ENCODE assay signal across 18 cellular contexts in the genomic region with DNA sequence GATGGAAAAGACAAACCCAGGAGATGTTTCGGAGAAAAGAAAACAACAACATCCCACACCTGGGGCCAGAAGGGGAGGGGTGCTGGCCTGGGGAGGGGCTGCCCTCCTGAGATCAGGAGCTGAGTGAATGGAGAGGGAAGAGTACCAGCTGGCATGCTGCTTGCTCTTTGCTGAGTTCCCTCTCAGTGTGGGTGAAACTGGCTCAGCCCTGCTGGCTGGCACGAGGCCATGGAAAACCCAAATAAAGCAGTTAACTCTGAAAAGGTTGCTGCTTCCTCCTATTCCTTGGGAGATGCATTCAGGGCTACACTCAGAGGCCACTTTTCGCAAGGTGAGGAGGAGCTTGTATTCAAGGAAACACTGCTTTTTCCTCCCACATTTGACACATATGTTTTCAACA. TPM values are rescaled to one million over a fixed set of nuclear protein-coding genes. Genes with fewer than 3 reads are reported as not detected.
DNase-seq lines count a peak whose midpoint lies in the region; ATAC-seq and TF ChIP-seq lines count a peak whose summit lies in the region.
"Had no signal": no experiment of that assay in that cellular context is flagged by ENCODE, and none has a peak within 500 bp of the region (broad histone marks: within the 10 kb centered on the region; RNA-seq: fewer than 3 reads in every experiment).

No MANE protein-coding gene starts in this region.

- H3K9ac ChIP-seq in mammary epithelial cell (ENCODE audit: insufficient read depth, low read length), result no peak overlapping the region
- no peak overlapping the region for H3K9ac ChIP-seq in H9 (ENCODE audit: extremely low read depth, insufficient read length, low read length)

- H2BK20ac ChIP-seq in H9 (ENCODE audit: low read depth, low read length, poor library complexity, severe bottlenecking), result no peak overlapping the region

- H2BK5ac ChIP-seq in H9 (ENCODE audit: insufficient read length, low read length), result no peak overlapping the region

- no peak overlapping the region for H3K56ac ChIP-seq in H9 (ENCODE audit: insufficient read length, low read depth, low read length)

- H3K23me2 ChIP-seq in H9 (ENCODE audit: insufficient read length, low read depth, low read length, poor library complexity, severe bottlenecking), result no peaks in the 10 kb centered on the region

- H3K4me3 Mint-ChIP-seq in activated CD4-positive, alpha-beta memory T cell treated with anti-CD3 and anti-CD28 coated beads for 36 hours, result no peak overlapping the region
- H3K4me3 Mint-ChIP-seq in effector memory CD8-positive, alpha-beta T cell, result no peak overlapping the region
- H3K4me3 Mint-ChIP-seq in H9, result no peak overlapping the region
- H3K4me3 Mint-ChIP-seq: activated T-cell treated with anti-CD3 and anti-CD28 coated beads, Interleukin-2, amount 50 U/mL, for 24 hours had no signal

- intact Hi-C loops in breast epithelium (cut with DNase I; ENCODE audit: low total_unique reads), result no loop called here
- intact Hi-C loops in mammary epithelial cell (cut with micrococcal nuclease), result no loop called here
- intact Hi-C loops in heart left ventricle (cut with DNase I), result no loop called here
- intact Hi-C loops in activated CD4-positive, alpha-beta memory T cell treated with anti-CD3 and anti-CD28 coated beads for 36 hours (cut with micrococcal nuclease), result no loop called here

- H2AFZ ChIP-seq in mammary epithelial cell (ENCODE audit: low read depth, low read length), result no peak overlapping the region
- H2AFZ ChIP-seq in H9 (ENCODE audit: low read length), result no peak overlapping the region

- POLR2A ChIA-PET in activated CD4-positive, alpha-beta memory T cell treated with anti-CD3 and anti-CD28 coated beads for 36 hours (lab: Charles Lee), result no interaction called here

- H3K18ac ChIP-seq in H9 (ENCODE audit: insufficient read length, low read depth, low read length), result no peak overlapping the region

- H3K4ac ChIP-seq in H9 (ENCODE audit: low read depth, low read length), result no peak overlapping the region

- in situ Hi-C loops in mammary epithelial cell (cut with MboI; ENCODE audit: low sequenced_read_pairs in 2 of 2), result no loop called here

- H3K27ac ChIP-seq in breast epithelium, result no peak overlapping the region
- no peak overlapping the region for H3K27ac ChIP-seq in mammary epithelial cell (ENCODE audit: insufficient read depth, low read depth, low read length)
- H3K27ac ChIP-seq in heart left ventricle, result no peak overlapping the region
- H3K27ac ChIP-seq in H9 (ENCODE audit: insufficient read length, low read depth, low read length), result no peak overlapping the region
- H3K27ac ChIP-seq: tibial nerve had no signal

- H3K79me1 ChIP-seq in H9 (ENCODE audit: insufficient read depth, low read depth, low read length, poor library complexity, severe bottlenecking), result no peaks in the 10 kb centered on the region

- H3K79me2 ChIP-seq in mammary epithelial cell (ENCODE audit: insufficient read depth, low read length) (no peaks in the 10 kb centered on the region), H9 (ENCODE audit: insufficient read depth, low read length) (no peaks in the 10 kb centered on the region)

- no peaks in the 10 kb centered on the region for H3K36me3 ChIP-seq in breast epithelium
- H3K36me3 ChIP-seq in mammary epithelial cell (ENCODE audit: insufficient read depth, low read length), result no peaks in the 10 kb centered on the region
- no peaks in the 10 kb centered on the region for H3K36me3 ChIP-seq in heart left ventricle
- H3K36me3 ChIP-seq: MG63, tibial nerve had no signal

- H2BK120ac ChIP-seq in H9 (ENCODE audit: low read depth, low read length, poor library complexity, severe bottlenecking), result no peak overlapping the region

- H3T11ph ChIP-seq in H9 (ENCODE audit: low read length), result no peak overlapping the region

- CTCF ChIA-PET in mammary epithelial cell (lab: Charles Lee; ENCODE audit: low non-redundant PET), result no interaction called here
- CTCF ChIA-PET in activated CD4-positive, alpha-beta memory T cell treated with anti-CD3 and anti-CD28 coated beads for 36 hours (lab: Charles Lee), result interaction anchor here (0.7 kb wide), 1 partner anchor 20 kb away, joined by 5 read pairs; no protein-coding TSS in a partner anchor

- dilution Hi-C loops in mammary epithelial cell (cut with HindIII; ENCODE audit: low sequenced_read_pairs), result loop anchor here (5.0 kb wide), 1 partner anchor 148 kb away; no protein-coding TSS in a partner anchor

- H3K4me3 ChIP-seq in breast epithelium (no peak overlapping the region), mammary epithelial cell (replicated peaks in 1 of 3; ENCODE audit: insufficient read depth in 1 of 3, low read depth in 2 of 3, low read length in 3 of 3) (no peak overlapping the region), heart left ventricle (no peak overlapping the region)
- H3K4me3 ChIP-seq: MG63, tibial nerve had no signal

- no TSS peak for BruUV-seq in mammary epithelial cell (replicated peaks; lab: Mats Ljungman, UMichigan)

- no peak overlapping the region for H3K23ac ChIP-seq in H9 (ENCODE audit: insufficient read length, low read depth, low read length)

- H3K27ac Mint-ChIP-seq in activated CD4-positive, alpha-beta memory T cell treated with anti-CD3 and anti-CD28 coated beads for 36 hours, result no peak overlapping the region
- H3K27ac Mint-ChIP-seq in effector memory CD8-positive, alpha-beta T cell, result no peak overlapping the region
- H3K27ac Mint-ChIP-seq in H9, result no peak overlapping the region
- H3K27ac Mint-ChIP-seq: activated T-cell treated with anti-CD3 and anti-CD28 coated beads, Interleukin-2, amount 50 U/mL, for 24 hours had no signal

- no peaks in the 10 kb centered on the region for H3K4me1 ChIP-seq in breast epithelium
- peaks cover 3% of the 10 kb centered on the region for H3K4me1 ChIP-seq in mammary epithelial cell (ENCODE audit: insufficient read depth, low read length)
- peaks cover 0 to under 1% (median 0%) of the 10 kb centered on the region in 12 donors for H3K4me1 ChIP-seq in heart left ventricle
- H3K4me1 ChIP-seq in H9 (ENCODE audit: insufficient read depth, low read length), result no peaks in the 10 kb centered on the region

- H4K91ac ChIP-seq in H9 (ENCODE audit: insufficient read length, low read depth, low read length), result no peak overlapping the region

- H4K5ac ChIP-seq in H9 (ENCODE audit: insufficient read length, low read depth, low read length), result no peak overlapping the region

- no peak overlapping the region for H3K14ac ChIP-seq in H9 (ENCODE audit: insufficient read depth, low read length)

- H2AK5ac ChIP-seq in H9 (ENCODE audit: insufficient read length, low read length), result no peak overlapping the region

- peaks cover 14% of the 10 kb centered on the region for H3K27me3 Mint-ChIP-seq in activated CD4-positive, alpha-beta memory T cell treated with anti-CD3 and anti-CD28 coated beads for 36 hours
- H3K27me3 Mint-ChIP-seq in effector memory CD8-positive, alpha-beta T cell, result peaks cover 64 to 78% of the 10 kb centered on the region in 2 donors
- peaks cover 38% of the 10 kb centered on the region for H3K27me3 Mint-ChIP-seq in H9 (ENCODE audit: low read depth)

- no peak overlapping the region for H4K8ac ChIP-seq in H9 (replicated peaks; ENCODE audit: insufficient read length, low read depth, low read length)

- no peak overlapping the region for H2BK15ac ChIP-seq in H9 (ENCODE audit: low read depth, low read length)

- WGBS in mammary epithelial cell (ENCODE audit: low coverage, missing lambda C conversion rate), result 0% methylated on average over 1 of the region's 3 CpGs
- WGBS in heart left ventricle, 4 donors, result 57 to 76% (median 62%) methylated on average over 3 of the region's 3 CpGs
- no CpG with 5 or more reads among the region's 3 CpGs for WGBS in H9 (ENCODE audit: extremely low coverage, insufficient read length, low lambda C conversion rate)

- ATAC-seq in heart left ventricle, result peak in 3 of 4 donors; percentile 26 to 46 (median 43)
- ATAC-seq in effector memory CD8-positive, alpha-beta T cell (replicated peaks), result no peak

- TF ChIP-seq POLR2A in breast epithelium (IDR thresholded peaks at IDR 0.05) (no peak), heart left ventricle (IDR thresholded peaks at IDR 0.05) (no peak)

- H3K4me2 ChIP-seq in mammary epithelial cell (ENCODE audit: insufficient read depth, low read depth, low read length) (no peak overlapping the region), H9 (ENCODE audit: insufficient read depth, insufficient read length, low read length) (no peak overlapping the region)

- DNase-seq in breast epithelium (ENCODE audit: low spot score in 2 of 2) (peak; percentile 56 to 62), mammary epithelial cell (no peak), NCI-H2171 (lab: John Stamatoyannopoulos, UW) (peak; percentile 64), heart left ventricle (peak in 3 of 5 donors; percentile 32 to 57 (median 54)), H9 (no peak)
- DNase-seq in activated CD4-positive, alpha-beta memory T cell treated with anti-CD3 and anti-CD28 coated beads for 36 hours, result no peak
- no peak for DNase-seq in effector memory CD8-positive, alpha-beta T cell
- DNase-seq in stimulated activated CD4-positive, alpha-beta T cell treated with anti-CD3 and anti-CD28 coated beads, Interleukin-4, amount 100 ng/mL, for 1 hour, result no peak
- DNase-seq: activated T-cell treated with anti-CD3 and anti-CD28 coated beads, Interleukin-2, amount 50 U/mL, for 24 hours; DND-41; H7; MG63; occipital lobe had no signal

- H4K20me1 ChIP-seq in mammary epithelial cell (ENCODE audit: insufficient read depth, low read length) (no peaks in the 10 kb centered on the region), H9 (ENCODE audit: control insufficient read depth, insufficient read depth, insufficient read length) (no peaks in the 10 kb centered on the region)

- no peak overlapping the region for H2BK12ac ChIP-seq in H9 (ENCODE audit: insufficient read length, low read depth, low read length)

- H3K9me3 ChIP-seq in breast epithelium (no peaks in the 10 kb centered on the region), mammary epithelial cell (replicated peaks; ENCODE audit: insufficient read depth, low read length) (no peaks in the 10 kb centered on the region), heart left ventricle (no peaks in the 10 kb centered on the region), H9 (ENCODE audit: control insufficient read depth, low read depth, low read length) (no peaks in the 10 kb centered on the region)
- H3K9me3 ChIP-seq: MG63, tibial nerve had no signal

- no peaks in the 10 kb centered on the region for H3K27me3 ChIP-seq in breast epithelium
- peaks cover 2% of the 10 kb centered on the region for H3K27me3 ChIP-seq in mammary epithelial cell (ENCODE audit: insufficient read depth, low read length)
- peaks cover 0 to 18% (median 0%) of the 10 kb centered on the region in 9 donors for H3K27me3 ChIP-seq in heart left ventricle
- H3K27me3 ChIP-seq in H9 (ENCODE audit: insufficient read depth, low read length), result no peaks in the 10 kb centered on the region; the same call in 1 of the 2 replicates
- H3K27me3 ChIP-seq: MG63, tibial nerve had no signal

- H3K9me3 Mint-ChIP-seq in activated CD4-positive, alpha-beta memory T cell treated with anti-CD3 and anti-CD28 coated beads for 36 hours, result no peaks in the 10 kb centered on the region
- no peaks in the 10 kb centered on the region for H3K9me3 Mint-ChIP-seq in effector memory CD8-positive, alpha-beta T cell
- no peaks in the 10 kb centered on the region for H3K9me3 Mint-ChIP-seq in H9
- H3K9me3 Mint-ChIP-seq: activated T-cell treated with anti-CD3 and anti-CD28 coated beads, Interleukin-2, amount 50 U/mL, for 24 hours had no signal

- no peaks in the 10 kb centered on the region for H3K4me1 Mint-ChIP-seq in activated CD4-positive, alpha-beta memory T cell treated with anti-CD3 and anti-CD28 coated beads for 36 hours (ENCODE audit: low read depth)
- no peaks in the 10 kb centered on the region for H3K4me1 Mint-ChIP-seq in effector memory CD8-positive, alpha-beta T cell (ENCODE audit: low read depth in 2 of 2)
- H3K4me1 Mint-ChIP-seq in H9, result no peaks in the 10 kb centered on the region; a peak in 1 of 4 replicates

- no peak for TF ChIP-seq CTCF in breast epithelium (IDR thresholded peaks at IDR 0.05)
- TF ChIP-seq CTCF in mammary epithelial cell (conservative IDR thresholded peaks at IDR 0.05 in 1 of 2, IDR thresholded peaks at IDR 0.05 in 1 of 2; ENCODE audit: extremely low read depth in 1 of 2, insufficient read depth in 1 of 2, low read depth in 1 of 2, low read length in 2 of 2), result no peak
- TF ChIP-seq CTCF in heart left ventricle (IDR thresholded peaks at IDR 0.05), result no peak
- no peak for TF ChIP-seq CTCF in H9 (conservative IDR thresholded peaks at IDR 0.05)

- H3K36me3 Mint-ChIP-seq in activated CD4-positive, alpha-beta memory T cell treated with anti-CD3 and anti-CD28 coated beads for 36 hours, result no peaks in the 10 kb centered on the region
- H3K36me3 Mint-ChIP-seq in effector memory CD8-positive, alpha-beta T cell (ENCODE audit: insufficient read depth), result no peaks in the 10 kb centered on the region
- no peaks in the 10 kb centered on the region; a peak in 1 of 7 replicates for H3K36me3 Mint-ChIP-seq in H9 (ENCODE audit: insufficient read depth in 1 of 3, low read depth in 3 of 3)

RNA-seq across cellular contexts. Expression of a gene that starts 8.0 kb away (rescaled TPM):
- total RNA-seq in breast epithelium (not detected), mammary epithelial cell (not detected), heart left ventricle (not detected), H9 (2021) (not detected in 2 replicates)
- polyA plus RNA-seq in mammary epithelial cell (not detected), heart left ventricle (not detected)
- polyA minus RNA-seq in mammary epithelial cell, result not detected
- not detected for total RNA-seq in activated CD4-positive, alpha-beta memory T cell treated with anti-CD3 and anti-CD28 coated beads for 36 hours
- total RNA-seq: fibroblast of lung; H7; mesenteric fat pad; occipital lobe; OCI-LY7; T-helper 1 cell treated with Interleukin-12 subunit alpha and Interleukin-12 subunit beta and Interleukin-4 antibody, amounts not matched to agents 30 ng/mL and 1 ng/mL, for 36 hours; tibial nerve had no signal
- polyA plus RNA-seq: fibroblast of lung had no signal

RNA-seq across cellular contexts. Expression of a gene that starts 16.3 kb away (rescaled TPM):
- total RNA-seq in breast epithelium (1 to 10 TPM in 1 of 3 donors, under 1 TPM in 2; 0.16 to 3.2 (median 0.33) TPM), mammary epithelial cell (10 to 100 TPM in 1 of 2 donors, not detected in 1; 13.0 TPM), heart left ventricle (under 1 TPM in 4 of 9 donors, not detected in 5; 0.19 to 0.36 (median 0.22) TPM), H9 (2021) (1.2 and 1.3 TPM in 2 replicates)
- polyA plus RNA-seq in mammary epithelial cell (not detected), heart left ventricle (under 1 TPM; 0.06 to 0.34 TPM)
- polyA minus RNA-seq in mammary epithelial cell, result not detected
- total RNA-seq in activated CD4-positive, alpha-beta memory T cell treated with anti-CD3 and anti-CD28 coated beads for 36 hours, result not detected
- total RNA-seq: fibroblast of lung; occipital lobe; OCI-LY7; T-helper 1 cell treated with Interleukin-12 subunit alpha and Interleukin-12 subunit beta and Interleukin-4 antibody, amounts not matched to agents 30 ng/mL and 1 ng/mL, for 36 hours had no signal
- polyA plus RNA-seq: fibroblast of lung had no signal

Comparison
In these comparisons a context has a peak if more than half of its experiments do, and no peak if none do; other contexts are left out.
1. DNase-seq: peak in breast epithelium (2 of 2), NCI-H2171 (single experiment) and heart left ventricle (3 of 5); none in mammary epithelial cell (single experiment), activated CD4-positive, alpha-beta memory T cell treated with anti-CD3 and anti-CD28 coated beads for 36 hours (single experiment), effector memory CD8-positive, alpha-beta T cell (0 of 3), stimulated activated CD4-positive, alpha-beta T cell treated with anti-CD3 and anti-CD28 coated beads, Interleukin-4, amount 100 ng/mL, for 1 hour (single experiment) and H9 (single experiment).